ENCODE assay signal across 9 cellular contexts in genomic region chr17:17859909-17860760, GRCh38. TPM values are rescaled to one million over a fixed set of nuclear protein-coding genes. Genes with fewer than 3 reads are reported as not detected.
A peak's percentile ranks its signal among the peaks of the same experiment; 100 is the strongest.
DNase-seq lines count a peak whose midpoint lies in the region; ATAC-seq and TF ChIP-seq lines count a peak whose summit lies in the region.
"Had no signal": no experiment of that assay in that cellular context is flagged by ENCODE, and none has a peak within 500 bp of the region (broad histone marks: within the 10 kb centered on the region; RNA-seq: fewer than 3 reads in every experiment).

No MANE protein-coding gene starts in this region.

- H3K27me3 Mint-ChIP-seq in glutamatergic neuron (ENCODE audit: unreplicated experiment) = no peaks in the 10 kb centered on the region
- H3K27me3 Mint-ChIP-seq: activated naive CD8-positive, alpha-beta T cell had no signal

- peaks cover 2% of the 10 kb centered on the region for H3K9me3 Mint-ChIP-seq in glutamatergic neuron (ENCODE audit: unreplicated experiment)

- no peaks in the 10 kb centered on the region for H3K79me2 ChIP-seq in DOHH2 (ENCODE audit: control insufficient read depth, low read length)

- no peaks in the 10 kb centered on the region for H3K36me3 Mint-ChIP-seq in glutamatergic neuron (ENCODE audit: unreplicated experiment)

- H3K27me3 ChIP-seq in DOHH2 (ENCODE audit: control insufficient read depth, low read length) = no peaks in the 10 kb centered on the region

- peaks cover 11% of the 10 kb centered on the region for H3K4me1 Mint-ChIP-seq in glutamatergic neuron (ENCODE audit: low read depth, unreplicated experiment)

- H3K4me3 Mint-ChIP-seq in glutamatergic neuron (ENCODE audit: unreplicated experiment) = no peak overlapping the region
- H3K4me3 Mint-ChIP-seq: activated naive CD8-positive, alpha-beta T cell had no signal

- no peak overlapping the region for H3K4me2 ChIP-seq in DOHH2 (ENCODE audit: low read length)

- H4K20me1 ChIP-seq in DOHH2 (ENCODE audit: control insufficient read depth, insufficient read depth, low read depth, low read length) = no peaks in the 10 kb centered on the region

- peak; percentile 49 for DNase-seq in SHP77 treated with DMSO at 0.1 percent for 48 hours (lab: John Stamatoyannopoulos, UW)
- peak; percentile 70 for DNase-seq in activated naive CD4-positive, alpha-beta T cell treated with Interleukin-2 at 50 U/mL for 16 hours
- DNase-seq in glutamatergic neuron = peak; percentile 75
- peak; percentile 76 for DNase-seq in pons (ENCODE audit: low spot score)

- TF ChIP-seq CTCF in DOHH2 (IDR thresholded peaks at IDR 0.05; ENCODE audit: low read depth, low read length, poor library complexity, severe bottlenecking) (peak; percentile 98), glutamatergic neuron (IDR thresholded peaks at IDR 0.05; ENCODE audit: partially characterized antibody, unreplicated experiment) (peak; percentile 90)

- no peaks in the 10 kb centered on the region for H3K9me3 ChIP-seq in DOHH2 (ENCODE audit: control insufficient read depth, insufficient read depth, low read length)

- no peaks in the 10 kb centered on the region for H3K4me1 ChIP-seq in DOHH2 (ENCODE audit: control insufficient read depth, low read length)

- H3K9me2 ChIP-seq in DOHH2 (replicated peaks; ENCODE audit: control insufficient read depth, low read length) = no peaks in the 10 kb centered on the region

- H3F3A ChIP-seq in DOHH2 (ENCODE audit: control insufficient read depth, insufficient read depth) = no peaks in the 10 kb centered on the region

- no peak overlapping the region for H3K27ac ChIP-seq in DOHH2 (ENCODE audit: low read depth, low read length)

- no peak overlapping the region for H3K4me3 ChIP-seq in DOHH2 (ENCODE audit: low read length)

- ATAC-seq in HG02870 (IDR thresholded peaks at IDR 0.05; ENCODE audit: unreplicated experiment) = peak; percentile 45
- ATAC-seq in GM21737 (IDR thresholded peaks at IDR 0.05; ENCODE audit: unreplicated experiment) = no peak
- ATAC-seq in HG02884 (IDR thresholded peaks at IDR 0.05; ENCODE audit: unreplicated experiment) = no peak

- no peaks in the 10 kb centered on the region for H3K36me3 ChIP-seq in DOHH2 (ENCODE audit: control insufficient read depth, low read length)

- H3K27ac Mint-ChIP-seq in glutamatergic neuron (ENCODE audit: unreplicated experiment) = peak overlapping the region; percentile 68
- H3K27ac Mint-ChIP-seq: activated naive CD8-positive, alpha-beta T cell had no signal

RNA-seq across cellular contexts. Expression of gene SREBF1, which starts 23.3 kb away (rescaled TPM):
- total RNA-seq in glutamatergic neuron (ENCODE audit: unreplicated experiment) = 365 TPM
